8 cellular contexts compared by ENCODE assay signal in genomic region chr2:32061973-32062861, GRCh38. TPM values are rescaled to one million over a fixed set of nuclear protein-coding genes. Genes with fewer than 3 reads are reported as not detected.
DNase-seq lines count a peak whose midpoint lies in the region; ATAC-seq, FAIRE-seq and TF ChIP-seq lines count a peak whose summit lies in the region.

No MANE protein-coding gene starts in this region.

- peaks cover 8% of the 10 kb centered on the region for H3K79me2 ChIP-seq in ACC112 (ENCODE audit: control insufficient read depth, insufficient read depth, low read length, unreplicated experiment)
- peaks cover 20% of the 10 kb centered on the region for H3K79me2 ChIP-seq in astrocyte (ENCODE audit: insufficient read depth, low read length)

- H3K4me3 ChIP-seq in ACC112 (ENCODE audit: low read depth, low read length), result peak overlapping the region; percentile 91
- H3K4me3 ChIP-seq in GM08714 (ENCODE audit: low read length), result peak overlapping the region; percentile 87
- peak overlapping the region; percentile 85 for H3K4me3 ChIP-seq in astrocyte (ENCODE audit: insufficient read depth, low read depth, low read length)
- H3K4me3 ChIP-seq in iPS-11a (ENCODE audit: low read depth, low read length), result peak overlapping the region; percentile 80
- H3K4me3 ChIP-seq in sigmoid colon, result peak overlapping the region; percentile 55 to 90 (median 71)

- intact Hi-C loops in sigmoid colon (cut with DNase I), result no loop called here

- H3K27ac ChIP-seq in ACC112 (ENCODE audit: low read depth, low read length) (peak overlapping the region; percentile 67), astrocyte (ENCODE audit: low read depth, low read length) (no peak overlapping the region), sigmoid colon (peak overlapping the region; percentile 84 to 91 (median 90))

- H3K4me1 ChIP-seq in ACC112 (ENCODE audit: control insufficient read depth, insufficient read depth, low read length, unreplicated experiment), result peaks cover 5% of the 10 kb centered on the region
- no peaks in the 10 kb centered on the region for H3K4me1 ChIP-seq in astrocyte (ENCODE audit: insufficient read depth, low read length)
- peaks cover 0 to 18% (median 9%) of the 10 kb centered on the region in 4 donors for H3K4me1 ChIP-seq in sigmoid colon

- no peak for TF ChIP-seq POLR2A in sigmoid colon (IDR thresholded peaks at IDR 0.05)

- DNase-seq in NCI-H510A (lab: John Stamatoyannopoulos, UW) (peak; percentile 14), astrocyte (ENCODE audit: low read depth) (peak; percentile 51), sigmoid colon (peak; percentile 78)

- no peaks in the 10 kb centered on the region for H3K36me3 ChIP-seq in ACC112 (ENCODE audit: insufficient read depth, low read length)
- H3K36me3 ChIP-seq in astrocyte (ENCODE audit: insufficient read depth, low read length), result no peaks in the 10 kb centered on the region
- no peaks in the 10 kb centered on the region for H3K36me3 ChIP-seq in sigmoid colon

- no peaks in the 10 kb centered on the region for H3K9me3 Mint-ChIP-seq in astrocyte (ENCODE audit: unreplicated experiment)

- H3K4me1 Mint-ChIP-seq in astrocyte (ENCODE audit: low read depth, unreplicated experiment), result peaks cover 6% of the 10 kb centered on the region

- peak overlapping the region; percentile 94 for H3K4me2 ChIP-seq in astrocyte (ENCODE audit: low read length)

- peaks cover 3% of the 10 kb centered on the region for H4K20me1 ChIP-seq in astrocyte (ENCODE audit: insufficient read depth, low read length)

- peak overlapping the region; percentile 95 for H3K4me3 Mint-ChIP-seq in astrocyte (ENCODE audit: unreplicated experiment)

- ATAC-seq in GM21737 (IDR thresholded peaks at IDR 0.05; ENCODE audit: unreplicated experiment), result no peak
- ATAC-seq in HG03469 (IDR thresholded peaks at IDR 0.05; ENCODE audit: unreplicated experiment), result no peak

- WGBS in sigmoid colon, 2 donors, result 44 to 49% methylated on average over 13 of the region's 13 CpGs

- H3K27ac Mint-ChIP-seq in astrocyte (ENCODE audit: unreplicated experiment), result peak overlapping the region; percentile 69

- peak overlapping the region; percentile 93 for H2AFZ ChIP-seq in ACC112 (ENCODE audit: low read length, unreplicated experiment)
- H2AFZ ChIP-seq in astrocyte (ENCODE audit: low read depth, low read length), result peak overlapping the region; percentile 82

- TF ChIP-seq EP300 in sigmoid colon (IDR thresholded peaks at IDR 0.05), result no peak

- H3K36me3 Mint-ChIP-seq in astrocyte (ENCODE audit: low read depth, unreplicated experiment), result no peaks in the 10 kb centered on the region

- peak overlapping the region; percentile 21 for H3K9ac ChIP-seq in astrocyte (ENCODE audit: low read length)

- H3K27me3 ChIP-seq in ACC112 (ENCODE audit: insufficient read depth, low read length) (no peaks in the 10 kb centered on the region), astrocyte (ENCODE audit: insufficient read depth, low read length) (no peaks in the 10 kb centered on the region), sigmoid colon (no peaks in the 10 kb centered on the region)

- TF ChIP-seq CTCF in astrocyte (IDR thresholded peaks at IDR 0.05; ENCODE audit: insufficient read depth, low read depth, low read length) (no peak), sigmoid colon (IDR thresholded peaks at IDR 0.05) (no peak)

- no peaks in the 10 kb centered on the region for H3K27me3 Mint-ChIP-seq in astrocyte (ENCODE audit: low read depth, unreplicated experiment)

- H3K9me3 ChIP-seq in astrocyte (ENCODE audit: insufficient read depth, low read depth, low read length), result no peaks in the 10 kb centered on the region
- no peaks in the 10 kb centered on the region for H3K9me3 ChIP-seq in sigmoid colon

- FAIRE-seq in astrocyte (lab: Jason Lieb, UNC), result no peak

RNA-seq across cellular contexts. Expression of gene SPAST, which starts 1.1 kb away (rescaled TPM):
- 18.0 and 19.6 TPM in 2 replicates for total RNA-seq in astrocyte
- 10 to 100 TPM; 12.2 to 24.2 (median 15.1) TPM for total RNA-seq in sigmoid colon
- 1 to 10 TPM; 4.6 to 6.3 (median 6.0) TPM for polyA plus RNA-seq in sigmoid colon

RNA-seq across cellular contexts. Expression of gene DPY30, which starts 22.6 kb away (rescaled TPM):
- total RNA-seq in astrocyte (63.7 and 71.1 TPM in 2 replicates), sigmoid colon (100 to 1,000 TPM in 1 of 4 donors, 10 to 100 TPM in 3; 67.2 to 102 (median 69.0) TPM)
- 100 to 1,000 TPM in 2 of 3 donors, 10 to 100 TPM in 1; 60.6 to 133 (median 102) TPM for polyA plus RNA-seq in sigmoid colon

RNA-seq across cellular contexts. Expression of gene MEMO1, which starts 51.4 kb away (rescaled TPM):
- 59.7 and 65.2 TPM in 2 replicates for total RNA-seq in astrocyte
- 10 to 100 TPM; 18.3 to 39.6 (median 24.6) TPM for total RNA-seq in sigmoid colon
- polyA plus RNA-seq in sigmoid colon, result 10 to 100 TPM; 23.4 to 35.6 (median 32.3) TPM

Comparison
In these comparisons a context has a peak if more than half of its experiments do, and no peak if none do; other contexts are left out.
1. DNase-seq: peak in every context shown above with its lines; median percentile 78 in sigmoid colon; 51 in astrocyte; 14 in NCI-H510A.